18 cellular contexts compared by ENCODE assay signal in the genomic region with DNA sequence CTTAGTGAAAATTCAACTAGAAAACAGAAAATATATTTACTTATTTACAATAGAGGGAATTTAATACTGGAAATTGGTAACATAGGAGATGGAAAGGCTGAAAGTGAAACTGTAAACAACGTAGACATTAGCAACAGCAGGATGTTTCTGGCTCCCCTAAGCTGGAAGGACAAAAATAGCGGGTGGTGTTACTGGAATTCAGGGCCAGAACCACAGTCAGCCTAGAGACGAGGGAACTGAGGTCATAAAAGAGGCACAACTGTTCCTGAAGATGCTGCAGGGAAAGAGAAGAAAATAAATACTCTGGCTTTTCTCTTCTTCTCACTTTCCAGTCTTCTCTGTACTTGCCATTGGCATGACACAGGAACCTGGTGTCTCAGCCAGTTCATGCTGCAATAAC.
DNase-seq lines count a peak whose midpoint lies in the region; ATAC-seq and TF ChIP-seq lines count a peak whose summit lies in the region.
"Had no signal": no experiment of that assay in that cellular context is flagged by ENCODE, and none has a peak within 500 bp of the region (broad histone marks: within the 10 kb centered on the region; RNA-seq: fewer than 3 reads in every experiment).

No MANE protein-coding gene starts in this region.

- intact Hi-C loops in PC-9 (cut with micrococcal nuclease; ENCODE audit: unreplicated experiment) = no loop called here
- intact Hi-C loops in natural killer cell (cut with micrococcal nuclease) = no loop called here

- H3K4me1 Mint-ChIP-seq in GM23338 (peaks cover 6% of the 10 kb centered on the region), natural killer cell (no peaks in the 10 kb centered on the region)
- H3K4me1 Mint-ChIP-seq in activated naive CD8-positive, alpha-beta T cell treated with anti-CD3 and anti-CD28 coated beads for 36 hours = no peaks in the 10 kb centered on the region

- no peaks in the 10 kb centered on the region for H3K36me3 Mint-ChIP-seq in GM23338 (ENCODE audit: low read depth)
- no peaks in the 10 kb centered on the region for H3K36me3 Mint-ChIP-seq in natural killer cell
- H3K36me3 Mint-ChIP-seq in activated naive CD8-positive, alpha-beta T cell treated with anti-CD3 and anti-CD28 coated beads for 36 hours = no peaks in the 10 kb centered on the region

- H3K79me2 ChIP-seq in ACC112 (ENCODE audit: control insufficient read depth, insufficient read depth, low read length, unreplicated experiment) (no peaks in the 10 kb centered on the region), GM23338 (replicated peaks; ENCODE audit: insufficient read depth) (no peaks in the 10 kb centered on the region), PC-9 (ENCODE audit: low read depth) (no peaks in the 10 kb centered on the region)

- no peaks in the 10 kb centered on the region for H3K9me3 ChIP-seq in PC-9 (ENCODE audit: insufficient read depth, low read depth)

- H3K4me3 ChIP-seq in ACC112 (ENCODE audit: low read depth, low read length) (peak overlapping the region; percentile 37; the same call in 1 of the 2 replicates), GM23338 (no peak overlapping the region), PC-9 (no peak overlapping the region), fibroblast of villous mesenchyme (ENCODE audit: low read depth, low read length) (no peak overlapping the region), H7 (ENCODE audit: insufficient read depth, low read depth, low read length) (no peak overlapping the region)

- H3F3A ChIP-seq in GM23338 (replicated peaks; ENCODE audit: low read depth) (no peaks in the 10 kb centered on the region), PC-9 (ENCODE audit: insufficient read depth, low read depth) (no peaks in the 10 kb centered on the region)

- ATAC-seq in GM23338 (no peak), natural killer cell (no peak), GM21717 (IDR thresholded peaks at IDR 0.05; ENCODE audit: unreplicated experiment) (no peak)

- H3K9me2 ChIP-seq in GM23338 (ENCODE audit: insufficient read depth) (peaks cover 7% of the 10 kb centered on the region), PC-9 (ENCODE audit: insufficient read depth) (no peaks in the 10 kb centered on the region)

- H3K4me3 Mint-ChIP-seq in GM23338 (no peak overlapping the region), natural killer cell (no peak overlapping the region)
- H3K4me3 Mint-ChIP-seq in activated naive CD8-positive, alpha-beta T cell treated with anti-CD3 and anti-CD28 coated beads for 36 hours = no peak overlapping the region

- H3K27ac ChIP-seq in ACC112 (ENCODE audit: low read depth, low read length) = no peak overlapping the region
- no peak overlapping the region for H3K27ac ChIP-seq in GM23338 (ENCODE audit: low read depth)
- H3K27ac ChIP-seq in PC-9 = no peak overlapping the region
- H3K27ac ChIP-seq: C4-2B had no signal

- H3K9me3 Mint-ChIP-seq in GM23338 (no peaks in the 10 kb centered on the region), natural killer cell (no peaks in the 10 kb centered on the region)
- H3K9me3 Mint-ChIP-seq in activated naive CD8-positive, alpha-beta T cell treated with anti-CD3 and anti-CD28 coated beads for 36 hours = no peaks in the 10 kb centered on the region

- peaks cover 65% of the 10 kb centered on the region for H3K27me3 ChIP-seq in ACC112 (ENCODE audit: insufficient read depth, low read length)
- no peaks in the 10 kb centered on the region for H3K27me3 ChIP-seq in GM23338 (ENCODE audit: insufficient read depth)
- H3K27me3 ChIP-seq in PC-9 (ENCODE audit: insufficient read depth, low read depth) = no peaks in the 10 kb centered on the region
- H3K27me3 ChIP-seq in H7 (ENCODE audit: control insufficient read depth, insufficient read depth, low read length) = no peaks in the 10 kb centered on the region

- no peaks in the 10 kb centered on the region for H3K4me1 ChIP-seq in ACC112 (ENCODE audit: control insufficient read depth, insufficient read depth, low read length, unreplicated experiment)
- peaks cover 10% of the 10 kb centered on the region for H3K4me1 ChIP-seq in GM23338 (ENCODE audit: insufficient read depth)
- no peaks in the 10 kb centered on the region for H3K4me1 ChIP-seq in PC-9 (replicated peaks; ENCODE audit: insufficient read depth)

- H3K36me3 ChIP-seq in ACC112 (ENCODE audit: insufficient read depth, low read length) (no peaks in the 10 kb centered on the region), GM23338 (ENCODE audit: insufficient read depth) (no peaks in the 10 kb centered on the region), PC-9 (ENCODE audit: low read depth) (no peaks in the 10 kb centered on the region), H7 (replicated peaks; ENCODE audit: control insufficient read depth, insufficient read depth, low read length) (no peaks in the 10 kb centered on the region)

- H2AFZ ChIP-seq in ACC112 (ENCODE audit: low read length, unreplicated experiment) (peak overlapping the region; percentile 28), GM23338 (peak overlapping the region; percentile 67; the same call in 1 of the 2 replicates), PC-9 (no peak overlapping the region)

- BruUV-seq in PC-9 (replicated peaks; lab: Mats Ljungman, UMichigan) = no TSS peak

- peak; percentile 19 for DNase-seq in GM23338 (ENCODE audit: low spot score)
- no peak for DNase-seq in PC-9
- DNase-seq in fibroblast of villous mesenchyme (ENCODE audit: low read depth) = peak; percentile 3
- DNase-seq in H7 = no peak
- DNase-seq in natural killer cell = no peak
- DNase-seq in activated naive CD8-positive, alpha-beta T cell treated with anti-CD3 and anti-CD28 coated beads for 36 hours = no peak
- DNase-seq: DMS79, KG1, NCI-H1417, NCI-H187, NCI-H2107, NCI-H510A, NCI-H82, Right ventricle myocardium superior, SW 1271 had no signal

- TF ChIP-seq CTCF in GM23338 (conservative IDR thresholded peaks at IDR 0.05; ENCODE audit: low read depth in 2 of 2) (no peak), PC-9 (conservative IDR thresholded peaks at IDR 0.05) (no peak), fibroblast of villous mesenchyme (IDR thresholded peaks at IDR 0.05; ENCODE audit: insufficient read depth, low read depth, low read length) (no peak), natural killer cell (IDR thresholded peaks at IDR 0.05) (no peak)

- H3K27me3 Mint-ChIP-seq in GM23338 (ENCODE audit: insufficient read depth, low read depth, poor library complexity) (no peaks in the 10 kb centered on the region), natural killer cell (ENCODE audit: low read depth in 2 of 2) (peaks cover 2 to 22% of the 10 kb centered on the region in 2 donors)
- H3K27me3 Mint-ChIP-seq in activated naive CD8-positive, alpha-beta T cell treated with anti-CD3 and anti-CD28 coated beads for 36 hours = peaks cover 3% of the 10 kb centered on the region

- no peak overlapping the region for H3K4me2 ChIP-seq in GM23338
- H3K4me2 ChIP-seq in PC-9 = peak overlapping the region; percentile 30; the same call in 1 of the 2 replicates

- no peaks in the 10 kb centered on the region for H4K20me1 ChIP-seq in GM23338 (replicated peaks; ENCODE audit: insufficient read depth)
- H4K20me1 ChIP-seq in PC-9 (ENCODE audit: insufficient read depth) = no peaks in the 10 kb centered on the region

- POLR2A ChIA-PET in PC-9 (lab: Charles Lee; ENCODE audit: unreplicated experiment) = interaction anchor here (0.7 kb wide), 1 partner anchor 1793 kb away, joined by 3 read pairs; no protein-coding TSS in a partner anchor

- CTCF ChIA-PET in PC-9 (lab: Charles Lee) = no interaction called here

- H3K27ac Mint-ChIP-seq in GM23338 (no peak overlapping the region), natural killer cell (no peak overlapping the region)
- H3K27ac Mint-ChIP-seq in activated naive CD8-positive, alpha-beta T cell treated with anti-CD3 and anti-CD28 coated beads for 36 hours = no peak overlapping the region

TF ChIP-seq in GM23338, 12 proteins besides CTCF, POLR2A, EP300 and RAD21:
- TF ChIP-seq ZNF114 (CRISPR knock-in tag; IDR thresholded peaks at IDR 0.05) = no peak
- TF ChIP-seq CREB1 (CRISPR knock-in tag; IDR thresholded peaks at IDR 0.05; ENCODE audit: low read depth) = no peak
- TF ChIP-seq NANOG (IDR thresholded peaks at IDR 0.05; ENCODE audit: borderline replicate concordance) = no peak
- no peak for TF ChIP-seq EZH2 (IDR thresholded peaks at IDR 0.05; ENCODE audit: low read depth, unreplicated experiment)
- TF ChIP-seq, protein P1, sequence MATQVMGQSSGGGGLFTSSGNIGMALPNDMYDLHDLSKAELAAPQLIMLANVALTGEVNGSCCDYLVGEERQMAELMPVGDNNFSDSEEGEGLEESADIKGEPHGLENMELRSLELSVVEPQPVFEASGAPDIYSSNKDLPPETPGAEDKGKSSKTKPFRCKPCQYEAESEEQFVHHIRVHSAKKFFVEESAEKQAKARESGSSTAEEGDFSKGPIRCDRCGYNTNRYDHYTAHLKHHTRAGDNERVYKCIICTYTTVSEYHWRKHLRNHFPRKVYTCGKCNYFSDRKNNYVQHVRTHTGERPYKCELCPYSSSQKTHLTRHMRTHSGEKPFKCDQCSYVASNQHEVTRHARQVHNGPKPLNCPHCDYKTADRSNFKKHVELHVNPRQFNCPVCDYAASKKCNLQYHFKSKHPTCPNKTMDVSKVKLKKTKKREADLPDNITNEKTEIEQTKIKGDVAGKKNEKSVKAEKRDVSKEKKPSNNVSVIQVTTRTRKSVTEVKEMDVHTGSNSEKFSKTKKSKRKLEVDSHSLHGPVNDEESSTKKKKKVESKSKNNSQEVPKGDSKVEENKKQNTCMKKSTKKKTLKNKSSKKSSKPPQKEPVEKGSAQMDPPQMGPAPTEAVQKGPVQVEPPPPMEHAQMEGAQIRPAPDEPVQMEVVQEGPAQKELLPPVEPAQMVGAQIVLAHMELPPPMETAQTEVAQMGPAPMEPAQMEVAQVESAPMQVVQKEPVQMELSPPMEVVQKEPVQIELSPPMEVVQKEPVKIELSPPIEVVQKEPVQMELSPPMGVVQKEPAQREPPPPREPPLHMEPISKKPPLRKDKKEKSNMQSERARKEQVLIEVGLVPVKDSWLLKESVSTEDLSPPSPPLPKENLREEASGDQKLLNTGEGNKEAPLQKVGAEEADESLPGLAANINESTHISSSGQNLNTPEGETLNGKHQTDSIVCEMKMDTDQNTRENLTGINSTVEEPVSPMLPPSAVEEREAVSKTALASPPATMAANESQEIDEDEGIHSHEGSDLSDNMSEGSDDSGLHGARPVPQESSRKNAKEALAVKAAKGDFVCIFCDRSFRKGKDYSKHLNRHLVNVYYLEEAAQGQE (IDR thresholded peaks at IDR 0.05; ENCODE audit: unreplicated experiment) = no peak
TF ChIP-seq in GM23338: peak in this region for 0.

Comparison
In these comparisons a context has a peak if more than half of its experiments do, and no peak if none do; other contexts are left out.
1. DNase-seq: peak in GM23338 (single experiment) and fibroblast of villous mesenchyme (single experiment); none in PC-9 (0 of 2), H7 (single experiment), natural killer cell (single experiment) and activated naive CD8-positive, alpha-beta T cell treated with anti-CD3 and anti-CD28 coated beads for 36 hours (single experiment).